In the genomic region with DNA sequence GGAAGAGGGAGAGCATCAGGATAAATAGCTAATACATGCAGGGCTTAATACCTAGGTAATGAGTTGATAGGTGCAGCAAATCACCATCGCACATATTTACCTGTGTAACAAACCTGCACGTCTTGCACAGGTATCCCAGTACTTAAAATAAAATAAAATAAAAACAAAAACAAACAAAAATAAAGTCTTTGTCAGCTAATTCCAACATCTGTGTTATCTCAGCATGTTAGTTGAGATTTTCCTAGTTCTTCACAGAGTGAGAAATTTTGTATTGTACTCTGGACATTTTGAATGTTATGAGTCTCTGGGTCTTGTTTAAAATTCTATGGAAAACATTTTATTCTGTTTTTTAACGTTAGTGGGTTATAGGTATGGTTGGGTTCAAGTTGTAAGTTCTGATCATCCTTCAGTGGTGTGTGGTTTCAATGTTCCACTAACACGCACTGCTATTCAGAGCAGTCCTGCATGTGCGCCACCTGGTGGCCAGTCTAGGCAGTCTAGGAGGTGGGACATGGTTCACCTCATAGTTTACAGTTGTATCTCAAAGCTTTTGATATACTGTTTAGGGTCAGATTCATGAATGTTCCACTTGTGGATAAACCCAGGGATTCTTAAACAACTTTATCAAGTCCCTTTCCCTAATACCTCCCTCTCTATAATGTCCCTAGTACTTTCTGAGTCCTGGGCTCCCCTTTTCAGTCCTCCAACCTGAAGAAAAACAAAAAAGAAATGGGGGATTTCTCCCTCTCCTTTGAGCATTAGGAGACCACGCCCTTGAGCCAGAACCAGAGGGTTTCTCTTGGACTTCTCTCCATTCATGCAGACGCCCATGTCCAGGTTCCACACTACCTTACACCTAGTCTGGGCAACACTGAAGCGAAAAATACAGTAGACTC, we compare ENCODE assay signal across 9 cellular contexts.
DNase-seq lines count a peak whose midpoint lies in the region; ATAC-seq, FAIRE-seq and TF ChIP-seq lines count a peak whose summit lies in the region.
"Had no signal": no experiment of that assay in that cellular context is flagged by ENCODE, and none has a peak within 500 bp of the region (broad histone marks: within the 10 kb centered on the region; RNA-seq: fewer than 3 reads in every experiment).

No MANE protein-coding gene starts in this region.

- H3K14ac ChIP-seq in H1 (ENCODE audit: insufficient read length): no peak overlapping the region

- H3K23ac ChIP-seq in H1 (ENCODE audit: insufficient read length): no peak overlapping the region

- no peak overlapping the region for H3K56ac ChIP-seq in H1 (replicated peaks; ENCODE audit: insufficient read length, low read depth, low read length)

- no peak overlapping the region for H3K18ac ChIP-seq in H1 (ENCODE audit: extremely low read depth, low read length)

- H3K9me3 ChIP-seq in CD4-positive, alpha-beta memory T cell (ENCODE audit: control insufficient read depth in 1 of 2, low read length in 2 of 2): no peaks in the 10 kb centered on the region
- no peaks in the 10 kb centered on the region for H3K9me3 ChIP-seq in H1 (ENCODE audit: insufficient read depth in 2 of 2, low read depth in 1 of 2, low read length in 1 of 2)

- no peak overlapping the region for H3K9ac ChIP-seq in H1 (replicated peaks in 1 of 4; ENCODE audit: extremely low read depth in 1 of 4, low read depth in 3 of 4, low read length in 3 of 4)

- H3K4me3 ChIP-seq in CD4-positive, alpha-beta memory T cell (ENCODE audit: low read length in 2 of 2): no peak overlapping the region
- no peak overlapping the region for H3K4me3 ChIP-seq in H1 (ENCODE audit: extremely low read depth in 1 of 4, insufficient read depth in 2 of 4, low read depth in 3 of 4, low read length in 4 of 4)

- ATAC-seq in GM19395 (IDR thresholded peaks at IDR 0.05; ENCODE audit: unreplicated experiment) (peak; percentile 97), HG03457 (IDR thresholded peaks at IDR 0.05; ENCODE audit: unreplicated experiment) (peak; percentile 95)

- CTCF ChIA-PET in CD4-positive, alpha-beta memory T cell (lab: Charles Lee; ENCODE audit: partially characterized antibody): interaction anchor here (0.6 to 7.9 kb wide), 9 partner anchors 11 to 768 kb away, joined by 3 to 67 read pairs (median 4); no protein-coding TSS in a partner anchor
- CTCF ChIA-PET in H1 (lab: Charles Lee; ENCODE audit: partially characterized antibody): interaction anchor here (0.6 to 2.7 kb wide), 26 partner anchors 10 to 699 kb away, joined by 3 to 13 read pairs (median 3); no protein-coding TSS in a partner anchor

- no peak for TF ChIP-seq EP300 in H1 (IDR thresholded peaks at IDR 0.05; ENCODE audit: borderline replicate concordance in 1 of 2, low read depth in 2 of 2, low read length in 2 of 2)

- DNase-seq in CD4-positive, alpha-beta memory T cell: peak; percentile 61 to 67 (median 65)
- DNase-seq in NCI-H82 (lab: John Stamatoyannopoulos, UW): peak; percentile 83
- peak; percentile 39 to 78 for DNase-seq in activated CD8-positive, alpha-beta memory T cell treated with anti-CD3 and anti-CD28 coated beads for 1 hour (ENCODE audit: extremely low read depth in 1 of 2, low read depth in 1 of 2)
- DNase-seq in H1 (ENCODE audit: low read depth in 1 of 2, low spot score in 2 of 2): peak in 1 of 2 experiments; percentile 87
- DNase-seq in midbrain (lab: John Stamatoyannopoulos, UW): peak; percentile 54
- peak; percentile 36 to 72 for DNase-seq in stimulated activated CD8-positive, alpha-beta memory T cell treated with anti-CD3 and anti-CD28 coated beads, Interleukin-4, amount 100 ng/mL, for 4 hours (ENCODE audit: low read depth in 2 of 2, low spot score in 1 of 2)

- H2BK15ac ChIP-seq in H1 (ENCODE audit: low read length): no peak overlapping the region

- peak; percentile 85 to 94 (median 92) for TF ChIP-seq CTCF in H1 (IDR thresholded peaks at IDR 0.05; ENCODE audit: control extremely low read depth in 1 of 3, insufficient read depth in 1 of 3, low read depth in 1 of 3, low read length in 3 of 3)

- POLR2A ChIA-PET in CD4-positive, alpha-beta memory T cell (lab: Charles Lee; ENCODE audit: partially characterized antibody): no interaction called here
- POLR2A ChIA-PET in H1 (lab: Charles Lee; ENCODE audit: partially characterized antibody): no interaction called here

- no peaks in the 10 kb centered on the region for H3K79me2 ChIP-seq in H1 (ENCODE audit: control insufficient read depth in 1 of 2, insufficient read depth in 2 of 2, low read length in 2 of 2)

- H3K27me3 Mint-ChIP-seq in CD4-positive, alpha-beta memory T cell: peaks cover 12 to 26% of the 10 kb centered on the region in 2 donors
- H3K27me3 Mint-ChIP-seq: dendritic cell treated with granulocyte-macrophage colony-stimulating factor and Interleukin-4, amounts not matched to agents 40 ng/mL and 50 ng/mL, for 4 days had no signal

- no peaks in the 10 kb centered on the region for H3K4me1 Mint-ChIP-seq in CD4-positive, alpha-beta memory T cell

- no peak overlapping the region for H2BK20ac ChIP-seq in H1 (ENCODE audit: low read length)

- H2BK12ac ChIP-seq in H1 (ENCODE audit: low read depth, low read length): no peak overlapping the region

- 45% methylated on average over 8 of the region's 8 CpGs; no CpG with 5 or more reads in 1 of the 2 experiments for WGBS in H1 (ENCODE audit: extremely low coverage in 1 of 2, insufficient coverage in 1 of 2, insufficient read length in 1 of 2, insufficient replicate concordance in 2 of 2, low coverage in 1 of 2, low lambda C conversion rate in 2 of 2, missing lambda C conversion rate in 1 of 2), 2 experiments

- H4K20me1 ChIP-seq in H1 (replicated peaks in 1 of 2; ENCODE audit: control insufficient read depth in 1 of 2, insufficient read depth in 2 of 2, low read length in 2 of 2): no peaks in the 10 kb centered on the region

- H3K36me3 Mint-ChIP-seq in CD4-positive, alpha-beta memory T cell: no peaks in the 10 kb centered on the region

- no peak overlapping the region for H3K4me2 ChIP-seq in H1 (ENCODE audit: insufficient read depth in 1 of 2, low read depth in 2 of 2, low read length in 2 of 2)

- H3K27me3 ChIP-seq in CD4-positive, alpha-beta memory T cell (ENCODE audit: insufficient read depth, low read length): no peaks in the 10 kb centered on the region
- no peaks in the 10 kb centered on the region for H3K27me3 ChIP-seq in H1 (replicated peaks in 1 of 4; ENCODE audit: control insufficient read depth in 3 of 4, extremely low read depth in 1 of 4, insufficient read depth in 3 of 4, low read length in 3 of 4)

- no peaks in the 10 kb centered on the region for H3K4me1 ChIP-seq in CD4-positive, alpha-beta memory T cell (ENCODE audit: insufficient read depth, low read length)
- H3K4me1 ChIP-seq in H1 (replicated peaks in 1 of 4; ENCODE audit: control insufficient read depth in 3 of 4, insufficient read depth in 4 of 4, low read length in 3 of 4): no peaks in the 10 kb centered on the region

- H3K27ac ChIP-seq in CD4-positive, alpha-beta memory T cell (ENCODE audit: low read depth, low read length): no peak overlapping the region
- H3K27ac ChIP-seq in H1 (ENCODE audit: low read depth, low read length): no peak overlapping the region

- H4K91ac ChIP-seq in H1 (replicated peaks; ENCODE audit: insufficient read length, low read length): no peak overlapping the region

- H3K27ac Mint-ChIP-seq in CD4-positive, alpha-beta memory T cell: no peak overlapping the region
- H3K27ac Mint-ChIP-seq: dendritic cell treated with granulocyte-macrophage colony-stimulating factor and Interleukin-4, amounts not matched to agents 40 ng/mL and 50 ng/mL, for 4 days had no signal

- H3K36me3 ChIP-seq in CD4-positive, alpha-beta memory T cell (ENCODE audit: insufficient read depth, low read length): no peaks in the 10 kb centered on the region
- H3K36me3 ChIP-seq in H1 (ENCODE audit: control insufficient read depth in 2 of 4, insufficient read depth in 4 of 4, low read length in 3 of 4): no peaks in the 10 kb centered on the region

- intact Hi-C loops in CD4-positive, alpha-beta memory T cell (cut with micrococcal nuclease): loop anchor here (1.0 kb wide), 1 partner anchor 467 kb away; no protein-coding TSS in a partner anchor

- H3K4ac ChIP-seq in H1 (replicated peaks; ENCODE audit: insufficient read length, low read depth, low read length): no peak overlapping the region

- H3K79me1 ChIP-seq in H1 (ENCODE audit: low read depth, low read length): no peaks in the 10 kb centered on the region; the same call in 1 of the 2 replicates

- H3K4me3 Mint-ChIP-seq in CD4-positive, alpha-beta memory T cell: no peak overlapping the region
- H3K4me3 Mint-ChIP-seq: dendritic cell treated with granulocyte-macrophage colony-stimulating factor and Interleukin-4, amounts not matched to agents 40 ng/mL and 50 ng/mL, for 4 days had no signal

- no peak overlapping the region for H2BK120ac ChIP-seq in H1 (replicated peaks; ENCODE audit: low read depth, low read length)

- H4K5ac ChIP-seq in H1 (ENCODE audit: insufficient read length, low read depth, low read length): no peak overlapping the region

- FAIRE-seq in H1 (lab: Jason Lieb, UNC): peak; percentile 97

- H2BK5ac ChIP-seq in H1 (ENCODE audit: low read depth, low read length): no peak overlapping the region

- no peak overlapping the region for H2AK5ac ChIP-seq in H1 (ENCODE audit: low read depth, low read length)

- H4K8ac ChIP-seq in H1 (ENCODE audit: extremely low read depth, insufficient read depth, low read length): no peak overlapping the region

- H2AFZ ChIP-seq in H1 (ENCODE audit: low read length): no peak overlapping the region

- peaks cover 0 to 3% (median 0%) of the 10 kb centered on the region in 8 donors for H3K9me3 Mint-ChIP-seq in CD4-positive, alpha-beta memory T cell
- H3K9me3 Mint-ChIP-seq: dendritic cell treated with granulocyte-macrophage colony-stimulating factor and Interleukin-4, amounts not matched to agents 40 ng/mL and 50 ng/mL, for 4 days had no signal

- peak; percentile 66 to 75 for TF ChIP-seq RAD21 in H1 (IDR thresholded peaks at IDR 0.05 in 1 of 2, conservative IDR thresholded peaks at IDR 0.05 in 1 of 2; ENCODE audit: low read depth in 2 of 2, low read length in 2 of 2)

- H3K23me2 ChIP-seq in H1 (ENCODE audit: low read depth, low read length): no peaks in the 10 kb centered on the region

- TF ChIP-seq POLR2A in H1 (IDR thresholded peaks at IDR 0.05; ENCODE audit: control extremely low read depth in 1 of 2, low read depth in 2 of 2, low read length in 2 of 2): no peak

TF ChIP-seq in H1, 55 proteins besides CTCF, POLR2A, EP300 and RAD21 (continues in another document):
- TF ChIP-seq EGR1 (IDR thresholded peaks at IDR 0.05; ENCODE audit: borderline replicate concordance, low read depth, low read length): no peak
- no peak for TF ChIP-seq TEAD4 (IDR thresholded peaks at IDR 0.05; ENCODE audit: low read depth, low read length)
